ENCODE assay signal across 10 cellular contexts in the genomic region with DNA sequence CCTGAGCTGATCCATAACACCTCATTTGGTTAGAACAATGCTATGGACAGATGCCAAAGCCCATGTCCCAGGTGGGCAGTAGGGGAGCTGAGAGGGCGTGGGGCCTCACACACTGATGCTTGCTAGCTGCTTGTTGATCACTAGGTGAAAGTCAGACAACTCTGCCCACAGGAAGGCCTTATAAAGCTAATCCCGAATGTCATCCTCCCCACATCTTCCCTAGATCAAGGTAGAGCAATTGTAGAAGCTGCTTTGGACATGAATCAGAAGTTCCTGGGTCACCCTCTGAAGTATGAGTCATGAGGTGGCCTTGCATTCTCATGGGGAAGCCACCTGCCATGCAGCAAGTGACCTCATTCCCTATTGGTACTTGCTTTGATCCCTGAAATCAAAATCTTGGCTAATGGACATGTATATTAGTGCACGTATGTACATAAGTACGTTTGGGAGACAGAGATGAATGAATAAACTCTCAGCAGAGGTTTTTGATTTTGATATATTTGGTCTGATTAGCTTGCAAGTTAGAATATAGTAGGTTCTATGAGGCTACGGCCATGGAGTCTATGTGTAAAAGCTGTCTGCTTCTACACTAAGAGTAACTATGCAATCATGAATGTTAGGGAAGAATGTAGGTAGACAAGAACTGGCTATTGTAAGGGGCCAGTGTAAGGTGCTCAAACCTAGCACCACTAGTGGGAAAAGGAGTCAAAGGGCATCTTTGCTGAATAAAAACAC. TPM values are rescaled to one million over a fixed set of nuclear protein-coding genes. Genes with fewer than 3 reads are reported as not detected.
DNase-seq lines count a peak whose midpoint lies in the region; ATAC-seq, FAIRE-seq and TF ChIP-seq lines count a peak whose summit lies in the region.
"Had no signal": no experiment of that assay in that cellular context is flagged by ENCODE, and none has a peak within 500 bp of the region (broad histone marks: within the 10 kb centered on the region; RNA-seq: fewer than 3 reads in every experiment).

No MANE protein-coding gene starts in this region.

- H3K4me1 ChIP-seq in PC-3 (ENCODE audit: insufficient read depth, low read length), result peaks cover 49% of the 10 kb centered on the region
- H3K4me1 ChIP-seq in esophagus muscularis mucosa, result peaks cover 27 to 51% (median 41%) of the 10 kb centered on the region in 4 donors
- H3K4me1 ChIP-seq in prostate gland (replicated peaks), result peaks cover 12% of the 10 kb centered on the region

- H3K27me3 ChIP-seq in PC-3 (ENCODE audit: low read length) (no peaks in the 10 kb centered on the region), esophagus muscularis mucosa (no peaks in the 10 kb centered on the region), prostate gland (replicated peaks; ENCODE audit: insufficient read depth) (no peaks in the 10 kb centered on the region)

- POLR2A ChIA-PET in PC-3 (lab: Charles Lee; ENCODE audit: unreplicated experiment), result interaction anchor here (0.5 to 0.6 kb wide), 3 partner anchors 18 to 191 kb away, joined by 3 read pairs; no protein-coding TSS in a partner anchor

- peaks cover 13% of the 10 kb centered on the region for H3F3A ChIP-seq in PC-3 (ENCODE audit: low read length, unreplicated experiment)

- H2AFZ ChIP-seq in PC-3 (ENCODE audit: low read length), result no peak overlapping the region

- H3K9me2 ChIP-seq in PC-3 (replicated peaks; ENCODE audit: low read length), result no peaks in the 10 kb centered on the region

- no TSS peak for BruUV-seq in PC-3 (replicated peaks; lab: Mats Ljungman, UMichigan)

- H3K4me2 ChIP-seq in PC-3 (ENCODE audit: low read length), result peak overlapping the region; percentile 67

- no peaks in the 10 kb centered on the region for H3K79me2 ChIP-seq in PC-3 (ENCODE audit: low read length)

- H3K36me3 ChIP-seq in PC-3 (ENCODE audit: low read depth, low read length) (no peaks in the 10 kb centered on the region), esophagus muscularis mucosa (no peaks in the 10 kb centered on the region), prostate gland (no peaks in the 10 kb centered on the region)

- H3K4me3 ChIP-seq in PC-3 (ENCODE audit: low read length) (no peak overlapping the region), esophagus muscularis mucosa (no peak overlapping the region), prostate gland (no peak overlapping the region)

- ATAC-seq in PC-3 (peak; percentile 42), GM21619 (IDR thresholded peaks at IDR 0.05; ENCODE audit: unreplicated experiment) (no peak)

- CTCF ChIA-PET in PC-3 (lab: Charles Lee), result interaction anchor here (0.8 to 1.4 kb wide), 4 partner anchors 23 to 268 kb away, joined by 3 to 4 read pairs (median 4); no protein-coding TSS in a partner anchor

- peak overlapping the region; percentile 36 for H3K9ac ChIP-seq in PC-3 (ENCODE audit: low read length)

- no peak for FAIRE-seq in GM19239 (lab: Jason Lieb, UNC)

- TF ChIP-seq CTCF in PC-3 (conservative IDR thresholded peaks at IDR 0.05; ENCODE audit: low read depth, low read length) (no peak), esophagus muscularis mucosa (IDR thresholded peaks at IDR 0.05) (no peak), prostate gland (IDR thresholded peaks at IDR 0.05) (no peak)

- TF ChIP-seq POLR2A in esophagus muscularis mucosa (IDR thresholded peaks at IDR 0.05; ENCODE audit: low read depth), result no peak
- no peak for TF ChIP-seq POLR2A in prostate gland (IDR thresholded peaks at IDR 0.05)

- DNase-seq in DMS53 (lab: John Stamatoyannopoulos, UW) (peak; percentile 99), PC-3 (peak; percentile 95), esophagus muscularis mucosa (ENCODE audit: extremely low spot score) (no peak), prostate gland (ENCODE audit: low spot score) (no peak), GM19239 (ENCODE audit: insufficient read length, low spot score) (no peak), NCI-H2107 (lab: John Stamatoyannopoulos, UW) (no peak)
- no peak for DNase-seq in activated effector memory CD4-positive, alpha-beta T cell treated with Interleukin-2 at 50 U/mL for 16 hours
- DNase-seq: activated CD4-positive, alpha-beta T cell treated with anti-CD3 and anti-CD28 coated beads, Interleukin-2, amount 50 U/mL, for 1 hour; stimulated activated CD4-positive, alpha-beta T cell treated with anti-CD3 and anti-CD28 coated beads, Interleukin-4, amount 100 ng/mL, for 24 hours had no signal

- H3K9me3 ChIP-seq in PC-3 (ENCODE audit: low read length), result no peaks in the 10 kb centered on the region
- no peaks in the 10 kb centered on the region for H3K9me3 ChIP-seq in esophagus muscularis mucosa
- H3K9me3 ChIP-seq in prostate gland, result no peaks in the 10 kb centered on the region

- 82% methylated on average over 5 of the region's 5 CpGs for WGBS in esophagus muscularis mucosa
- 89% methylated on average over 5 of the region's 5 CpGs for WGBS in prostate gland

- intact Hi-C loops in PC-3 (cut with micrococcal nuclease), result loop anchor here (2.0 to 10.0 kb wide), 4 partner anchors 17 to 257 kb away; a partner anchor contains a TSS
- intact Hi-C loops in esophagus muscularis mucosa (cut with DNase I), result no loop called here
- intact Hi-C loops in prostate gland (cut with DNase I), result no loop called here

- H3K27ac ChIP-seq in PC-3 (ENCODE audit: low read length), result peak overlapping the region; percentile 80
- peak overlapping the region; percentile 46 to 58 (median 54) for H3K27ac ChIP-seq in esophagus muscularis mucosa (replicated peaks in 1 of 4)
- H3K27ac ChIP-seq in prostate gland, result peak overlapping the region; percentile 68 to 69

- H4K20me1 ChIP-seq in PC-3 (ENCODE audit: low read length), result no peaks in the 10 kb centered on the region

- TF ChIP-seq EP300 in esophagus muscularis mucosa (IDR thresholded peaks at IDR 0.05), result no peak

RNA-seq across cellular contexts. Expression of a gene that starts 52.7 kb away (rescaled TPM):
- total RNA-seq in PC-3 (2014; rRNA removed) (0.23 and 0.29 TPM in 2 replicates), esophagus muscularis mucosa (1 to 10 TPM in 1 of 4 donors, under 1 TPM in 3; 0.19 to 1.7 (median 0.45) TPM), prostate gland (under 1 TPM; 0.41 to 0.85 TPM)

Comparison
In these comparisons a context has a peak if more than half of its experiments do, and no peak if none do; other contexts are left out.
1. DNase-seq: peak in DMS53 (single experiment) and PC-3 (single experiment); none in esophagus muscularis mucosa (single experiment), prostate gland (single experiment), GM19239 (single experiment), activated effector memory CD4-positive, alpha-beta T cell treated with Interleukin-2 at 50 U/mL for 16 hours (single experiment) and NCI-H2107 (single experiment).
2. Peak in every context shown above with its lines, with median percentiles within 50 percentile points of each other: H3K27ac ChIP-seq.